Comparison of ENCODE assay signal across 10 cellular contexts in the genomic region with DNA sequence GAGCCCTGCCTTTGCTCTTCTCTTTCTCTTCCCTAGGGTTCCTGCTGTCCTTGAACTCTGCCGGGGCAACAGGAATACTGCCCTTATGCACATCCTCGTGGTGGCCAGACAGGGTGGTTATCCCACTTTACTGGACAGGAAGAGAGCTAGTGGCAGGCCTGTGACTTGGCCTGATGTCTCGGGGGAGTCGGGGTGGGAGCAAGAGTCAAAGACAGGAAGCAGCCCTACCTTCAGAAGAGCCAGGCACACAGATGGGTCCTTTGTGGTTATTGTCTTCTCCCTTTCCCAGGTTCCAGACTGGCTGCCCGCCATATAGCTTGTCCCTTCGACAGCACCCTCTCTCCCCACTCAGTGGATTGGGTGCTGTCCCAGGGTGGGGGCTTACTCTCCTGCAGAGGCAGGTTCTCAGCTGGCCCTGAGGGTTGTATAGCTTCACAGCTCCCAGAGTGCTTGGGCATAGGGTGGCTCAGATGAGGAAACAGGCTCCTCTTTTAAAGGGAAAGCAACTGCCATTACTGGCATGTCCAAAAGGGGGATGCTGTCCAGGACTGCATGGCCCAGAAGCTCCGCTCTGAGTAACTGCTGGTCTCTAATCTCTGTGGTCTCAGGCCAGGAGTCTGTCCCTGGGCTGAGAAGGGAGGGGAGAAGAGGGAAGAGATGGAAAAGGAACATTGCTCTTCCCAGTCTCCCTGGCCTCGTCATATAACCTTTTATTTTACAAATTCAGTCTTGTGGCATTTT. TPM values are rescaled to one million over a fixed set of nuclear protein-coding genes. Genes with fewer than 3 reads are reported as not detected.
DNase-seq lines count a peak whose midpoint lies in the region; ATAC-seq and TF ChIP-seq lines count a peak whose summit lies in the region.
"Had no signal": no experiment of that assay in that cellular context is flagged by ENCODE, and none has a peak within 500 bp of the region (broad histone marks: within the 10 kb centered on the region; RNA-seq: fewer than 3 reads in every experiment).

No MANE protein-coding gene starts in this region.

- H3K36me3 ChIP-seq in upper lobe of right lung (no peaks in the 10 kb centered on the region), ascending aorta (peaks cover 1 to 2% of the 10 kb centered on the region in 2 donors)

- DNase-seq in activated naive CD4-positive, alpha-beta T cell treated with Interleukin-2 at 50 U/mL for 16 hours, result no peak
- DNase-seq in naive B cell (no peak), upper lobe of right lung (no peak), DMS79 treated with DMSO at 0.1 percent for 48 hours (lab: John Stamatoyannopoulos, UW) (no peak), NCI-H510A (lab: John Stamatoyannopoulos, UW) (no peak), ascending aorta (ENCODE audit: low spot score in 2 of 2) (no peak)
- DNase-seq: occipital lobe; stimulated activated CD4-positive, alpha-beta T cell treated with anti-CD3 and anti-CD28 coated beads, Interleukin-2, amount 100 ng/mL, for 24 hours had no signal

- peaks cover 3% of the 10 kb centered on the region for H3K36me3 Mint-ChIP-seq in activated naive CD4-positive, alpha-beta T cell treated with anti-CD3 and anti-CD28 coated beads, Interleukin-2, amount 50 U/mL, for 24 hours
- H3K36me3 Mint-ChIP-seq in brain (peaks cover 33% of the 10 kb centered on the region), naive B cell (peaks cover 0 to 5% of the 10 kb centered on the region in 2 donors)

- peaks cover 85% of the 10 kb centered on the region for H3K4me1 ChIP-seq in upper lobe of right lung
- peaks cover 7 to 35% of the 10 kb centered on the region in 2 donors for H3K4me1 ChIP-seq in ascending aorta

- intact Hi-C loops in upper lobe of right lung (cut with DNase I) (no loop called here), ascending aorta (cut with DNase I) (no loop called here)

- H3K27ac Mint-ChIP-seq in activated naive CD4-positive, alpha-beta T cell treated with anti-CD3 and anti-CD28 coated beads, Interleukin-2, amount 50 U/mL, for 24 hours, result peak overlapping the region; percentile 97
- H3K27ac Mint-ChIP-seq in brain, result peak overlapping the region; percentile 53 to 86 (median 66)
- H3K27ac Mint-ChIP-seq in naive B cell, result peak overlapping the region; percentile 17 to 95 (median 46)

- H3K4me3 Mint-ChIP-seq in activated naive CD4-positive, alpha-beta T cell treated with anti-CD3 and anti-CD28 coated beads, Interleukin-2, amount 50 U/mL, for 24 hours, result peak overlapping the region; percentile 47
- H3K4me3 Mint-ChIP-seq in brain, result no peak overlapping the region
- peak overlapping the region in 4 of 8 donors; percentile 20 to 67 (median 46) for H3K4me3 Mint-ChIP-seq in naive B cell

- ATAC-seq in naive B cell (ENCODE audit: low read depth in 2 of 2), result no peak
- no peak for ATAC-seq in upper lobe of right lung

- peak overlapping the region; percentile 30 for H3K27ac ChIP-seq in upper lobe of right lung
- H3K27ac ChIP-seq in ascending aorta, result no peak overlapping the region

- H3K4me3 ChIP-seq in upper lobe of right lung (no peak overlapping the region), ascending aorta (no peak overlapping the region)

- H3K27me3 Mint-ChIP-seq in activated naive CD4-positive, alpha-beta T cell treated with anti-CD3 and anti-CD28 coated beads, Interleukin-2, amount 50 U/mL, for 24 hours, result no peaks in the 10 kb centered on the region
- H3K27me3 Mint-ChIP-seq in brain, result peaks cover 3% of the 10 kb centered on the region
- H3K27me3 Mint-ChIP-seq in naive B cell, result peaks cover 0 to 4% (median 0%) of the 10 kb centered on the region in 3 donors

- TF ChIP-seq CTCF in brain (conservative IDR thresholded peaks at IDR 0.05) (no peak), upper lobe of right lung (IDR thresholded peaks at IDR 0.05) (no peak), ascending aorta (IDR thresholded peaks at IDR 0.05) (no peak)

- H3K9me3 Mint-ChIP-seq in activated naive CD4-positive, alpha-beta T cell treated with anti-CD3 and anti-CD28 coated beads, Interleukin-2, amount 50 U/mL, for 24 hours, result no peaks in the 10 kb centered on the region
- H3K9me3 Mint-ChIP-seq in brain, result no peaks in the 10 kb centered on the region
- H3K9me3 Mint-ChIP-seq in naive B cell, result no peaks in the 10 kb centered on the region

- H3K27me3 ChIP-seq in upper lobe of right lung, result no peaks in the 10 kb centered on the region
- no peaks in the 10 kb centered on the region for H3K27me3 ChIP-seq in ascending aorta

- peaks cover 99% of the 10 kb centered on the region for H3K4me1 Mint-ChIP-seq in activated naive CD4-positive, alpha-beta T cell treated with anti-CD3 and anti-CD28 coated beads, Interleukin-2, amount 50 U/mL, for 24 hours
- H3K4me1 Mint-ChIP-seq in brain, result peaks cover 64% of the 10 kb centered on the region
- H3K4me1 Mint-ChIP-seq in naive B cell, result peaks cover 61 to 87% (median 77%) of the 10 kb centered on the region in 3 donors

- no peaks in the 10 kb centered on the region for H3K9me3 ChIP-seq in upper lobe of right lung
- no peaks in the 10 kb centered on the region for H3K9me3 ChIP-seq in ascending aorta

RNA-seq across cellular contexts. Expression of a gene that starts 17.3 kb away (rescaled TPM):
- polyA plus RNA-seq in brain (ENCODE audit: insufficient read depth, low read depth, low replicate concordance) (75.9 TPM), naive B cell (ENCODE audit: low read depth in 6 of 6) (10 to 100 TPM in 2 of 6 donors, 1 to 10 TPM in 4; 1.6 to 18.1 (median 8.0) TPM)
- total RNA-seq in upper lobe of right lung (120 TPM), ascending aorta (168 TPM)

Comparison
In these comparisons a context has a peak if more than half of its experiments do, and no peak if none do; other contexts are left out.
1. H3K27ac Mint-ChIP-seq: peak in every context shown above with its lines; median percentile 97 in activated naive CD4-positive, alpha-beta T cell treated with anti-CD3 and anti-CD28 coated beads, Interleukin-2, amount 50 U/mL, for 24 hours; 66 in brain; 46 in naive B cell.